22 cellular contexts compared by ENCODE assay signal in the genomic region with DNA sequence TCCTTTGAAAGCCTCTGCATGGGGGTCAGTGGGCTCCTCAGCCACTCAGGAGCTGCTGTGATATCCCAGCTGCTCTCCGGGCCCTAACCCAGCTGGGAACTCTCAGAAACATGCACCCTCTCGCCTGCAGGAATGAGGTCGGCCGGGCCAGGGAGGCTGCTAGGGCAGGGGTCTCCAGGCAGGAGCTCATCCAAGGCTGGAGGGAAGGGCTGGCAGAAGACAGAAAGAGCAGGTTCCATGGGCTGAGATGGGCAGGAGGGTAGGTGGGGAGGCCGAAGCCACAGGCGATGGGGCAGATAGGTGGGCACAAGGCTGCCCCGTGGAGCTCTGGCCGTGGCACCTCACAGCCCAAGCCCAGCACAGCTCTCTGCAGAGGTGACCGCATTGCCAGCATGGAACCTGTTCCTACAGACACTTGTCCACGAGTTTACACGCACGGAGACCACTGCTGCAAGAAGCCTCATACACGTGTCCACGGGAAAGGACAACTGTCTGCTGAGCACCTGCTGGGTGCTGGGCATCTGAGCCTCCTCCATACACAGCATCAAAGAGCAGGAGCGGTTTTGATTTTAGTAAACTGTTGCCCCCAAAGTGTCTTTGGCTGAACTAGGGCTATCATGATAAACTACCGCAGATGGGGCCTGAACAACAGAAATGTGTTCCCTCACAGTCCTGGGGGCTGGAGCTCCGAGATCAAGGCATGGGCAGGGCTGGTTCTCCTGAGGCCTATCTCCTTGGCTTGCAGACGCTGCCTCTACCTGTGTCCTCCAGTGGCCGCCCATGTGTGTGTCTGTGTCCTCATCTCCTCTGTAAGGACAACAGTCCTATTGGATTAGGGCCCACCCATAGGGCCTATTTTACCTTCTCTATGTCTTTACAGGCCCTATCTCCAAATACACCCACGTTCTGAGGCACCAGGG.
DNase-seq lines count a peak whose midpoint lies in the region; ATAC-seq, FAIRE-seq and TF ChIP-seq lines count a peak whose summit lies in the region.
"Had no signal": no experiment of that assay in that cellular context is flagged by ENCODE, and none has a peak within 500 bp of the region (broad histone marks: within the 10 kb centered on the region; RNA-seq: fewer than 3 reads in every experiment).

No MANE protein-coding gene starts in this region.

- H3K4me1 ChIP-seq in right lobe of liver (no peaks in the 10 kb centered on the region), HepG2 (ENCODE audit: insufficient read depth, low read length) (no peaks in the 10 kb centered on the region), kidney (ENCODE audit: control insufficient read depth in 1 of 2, insufficient read depth in 1 of 2, low read depth in 1 of 2, low read length in 2 of 2) (no peaks in the 10 kb centered on the region), neuronal stem cell (ENCODE audit: control insufficient read depth in 2 of 2, insufficient read depth in 1 of 2, low read depth in 1 of 2, low read length in 2 of 2) (no peaks in the 10 kb centered on the region), upper lobe of right lung (no peaks in the 10 kb centered on the region)
- H3K4me1 ChIP-seq: BE2C had no signal

- H3K4me3 ChIP-seq in right lobe of liver (no peak overlapping the region), HepG2 (replicated peaks in 1 of 3; ENCODE audit: insufficient read depth in 1 of 3, low read depth in 2 of 3, low read length in 3 of 3) (no peak overlapping the region), kidney (ENCODE audit: low read length in 2 of 2) (no peak overlapping the region), neuronal stem cell (ENCODE audit: low read length in 2 of 2) (no peak overlapping the region), upper lobe of right lung (no peak overlapping the region)
- H3K4me3 ChIP-seq: GM12878 had no signal

- H3K4ac ChIP-seq in neuronal stem cell (ENCODE audit: low read length), result no peak overlapping the region

- in situ Hi-C loops in HepG2 (cut with HindIII; ENCODE audit: extremely low pct_ligation_motif_present, low pct_unique_long_range_greater_than_20kb), result no loop called here

- H3K27me3 ChIP-seq in right lobe of liver (no peaks in the 10 kb centered on the region), HepG2 (ENCODE audit: control insufficient read depth in 1 of 2, insufficient read depth in 2 of 2, low read length in 2 of 2) (peaks cover 6 to 39% of the 10 kb centered on the region in 2 experiments; a peak in 4 of 5 replicates), neuronal stem cell (ENCODE audit: control insufficient read depth in 3 of 3, insufficient read depth in 3 of 3, low read depth in 1 of 3, low read length in 3 of 3) (no peaks in the 10 kb centered on the region), upper lobe of right lung (no peaks in the 10 kb centered on the region)

- H3K79me1 ChIP-seq in neuronal stem cell (ENCODE audit: low read depth, low read length), result peaks cover 1% of the 10 kb centered on the region

- TF ChIP-seq RAD21 in HepG2 (CRISPR knock-in tag; IDR thresholded peaks at IDR 0.05), result no peak

- no TSS peak for BruUV-seq in HepG2 (replicated peaks; lab: Mats Ljungman, UMichigan)

- TF ChIP-seq CTCF in right lobe of liver (IDR thresholded peaks at IDR 0.05), result no peak
- TF ChIP-seq CTCF in HepG2 (CRISPR knock-in tag; IDR thresholded peaks at IDR 0.05), result no peak
- no peak for TF ChIP-seq CTCF in kidney (IDR thresholded peaks at IDR 0.05; ENCODE audit: borderline replicate concordance, extremely low read depth, insufficient read depth)
- no peak for TF ChIP-seq CTCF in upper lobe of right lung (IDR thresholded peaks at IDR 0.05)

- H3K4me2 ChIP-seq in HepG2 (ENCODE audit: low read depth, low read length), result no peak overlapping the region
- no peak overlapping the region for H3K4me2 ChIP-seq in neuronal stem cell (ENCODE audit: insufficient read depth, low read length, poor library complexity, severe bottlenecking)

- 51% methylated on average over 5 of the region's 20 CpGs for WGBS in right lobe of liver (ENCODE audit: insufficient coverage, low coverage, low lambda C conversion rate, missing lambda C conversion rate)
- 13% methylated on average over 13 of the region's 20 CpGs for WGBS in HepG2 (ENCODE audit: low lambda C conversion rate)
- WGBS in neuronal stem cell (ENCODE audit: extremely low coverage in 2 of 2, insufficient read length in 2 of 2, insufficient replicate concordance in 1 of 2), 2 donors, result no CpG with 5 or more reads among the region's 20 CpGs

- no peak overlapping the region for H4K91ac ChIP-seq in neuronal stem cell (ENCODE audit: low read depth, low read length, poor library complexity)

- H3K9me3 ChIP-seq in right lobe of liver, result no peaks in the 10 kb centered on the region
- no peaks in the 10 kb centered on the region for H3K9me3 ChIP-seq in HepG2 (ENCODE audit: low read length)
- peaks cover 0 to 7% of the 10 kb centered on the region in 2 donors for H3K9me3 ChIP-seq in kidney (ENCODE audit: control insufficient read depth in 1 of 2, low read length in 2 of 2)
- peaks cover 0 to 2% of the 10 kb centered on the region in 2 donors for H3K9me3 ChIP-seq in neuronal stem cell (replicated peaks in 1 of 2; ENCODE audit: control insufficient read depth in 2 of 2, insufficient read depth in 1 of 2, low read depth in 1 of 2, low read length in 2 of 2)
- H3K9me3 ChIP-seq in upper lobe of right lung, result no peaks in the 10 kb centered on the region
- H3K9me3 ChIP-seq: BE2C had no signal

- no peak overlapping the region for H4K8ac ChIP-seq in neuronal stem cell (ENCODE audit: low read depth, low read length)

- no peak overlapping the region for H2BK120ac ChIP-seq in neuronal stem cell (ENCODE audit: low read depth, low read length)

- no peak overlapping the region for H3K14ac ChIP-seq in neuronal stem cell (ENCODE audit: low read length)

- TF ChIP-seq EP300 in HepG2 (IDR thresholded peaks at IDR 0.05; ENCODE audit: low read depth in 2 of 2, low read length in 2 of 2), result no peak
- TF ChIP-seq EP300 in HepG2 (CRISPR knock-in tag; IDR thresholded peaks at IDR 0.05; ENCODE audit: borderline replicate concordance), result no peak

- DNase-seq in right lobe of liver (peak; percentile 8 to 37 (median 31)), HepG2 (ENCODE audit: low spot score) (no peak), kidney (peak; percentile 48), neuronal stem cell (ENCODE audit: low spot score) (no peak), upper lobe of right lung (peak; percentile 51)
- DNase-seq: ACHN; BE2C; C1 segment of cervical spinal cord; CD4-positive, CD25-positive, alpha-beta regulatory T cell; CD8-positive, alpha-beta memory T cell; COR-L47; DMS 273 treated with DMSO at 0.1 percent for 48 hours; DMS53; DND-41; EL; GOT3; H9 had no signal

- CTCF ChIA-PET in HepG2 (lab: Yijun Ruan, JAX; ENCODE audit: low intra/inter-chr PET ratio, low total read pairs), result no interaction called here

- H3K18ac ChIP-seq in neuronal stem cell (ENCODE audit: low read length), result peak overlapping the region; percentile 24

- H2BK12ac ChIP-seq in neuronal stem cell (ENCODE audit: low read length), result no peak overlapping the region

- H2BK15ac ChIP-seq in neuronal stem cell (ENCODE audit: low read length), result no peak overlapping the region

- intact Hi-C loops in right lobe of liver (cut with DNase I) (no loop called here), HepG2 (cut with micrococcal nuclease; ENCODE audit: unreplicated experiment) (no loop called here), kidney (cut with DNase I) (no loop called here), upper lobe of right lung (cut with DNase I) (no loop called here)

- no peaks in the 10 kb centered on the region for H4K20me1 ChIP-seq in HepG2 (ENCODE audit: insufficient read depth, low read length)

- no peak overlapping the region for H3K23ac ChIP-seq in neuronal stem cell (ENCODE audit: low read depth, low read length, poor library complexity)

- no peak overlapping the region for H2AK5ac ChIP-seq in neuronal stem cell (ENCODE audit: low read depth, low read length)

- no peaks in the 10 kb centered on the region for H3K79me2 ChIP-seq in HepG2 (ENCODE audit: insufficient read depth, low read length)

- H2AFZ ChIP-seq in HepG2 (ENCODE audit: low read length) (no peak overlapping the region), neuronal stem cell (ENCODE audit: low read length) (no peak overlapping the region)

- no peak overlapping the region for H2BK5ac ChIP-seq in neuronal stem cell (ENCODE audit: low read length)

- H3K27ac ChIP-seq in right lobe of liver (no peak overlapping the region), HepG2 (ENCODE audit: extremely low read length, insufficient read depth, low read length) (no peak overlapping the region), kidney (ENCODE audit: low read depth in 2 of 2, low read length in 2 of 2) (no peak overlapping the region), neuronal stem cell (replicated peaks; ENCODE audit: low read length) (no peak overlapping the region), upper lobe of right lung (no peak overlapping the region)

- FAIRE-seq in HepG2 (lab: Jason Lieb, UNC) (no peak), kidney (lab: Jason Lieb, UNC) (no peak)
- FAIRE-seq: A204.1, GM12878, HTR-8/SVneo had no signal

- ATAC-seq in right lobe of liver (no peak), HepG2 (no peak), upper lobe of right lung (peak; percentile 6), GM21360 (IDR thresholded peaks at IDR 0.05; ENCODE audit: unreplicated experiment) (no peak), GM21825 (IDR thresholded peaks at IDR 0.05; ENCODE audit: unreplicated experiment) (no peak)
- ATAC-seq: GM12878 had no signal

- no peak for TF ChIP-seq POLR2A in right lobe of liver (IDR thresholded peaks at IDR 0.05)
- no peak for TF ChIP-seq POLR2A in HepG2 (IDR thresholded peaks at IDR 0.05; ENCODE audit: insufficient read depth in 1 of 2, low read depth in 2 of 2, low read length in 2 of 2)

- POLR2A ChIA-PET in HepG2 (lab: Yijun Ruan, JAX), result no interaction called here

- no peaks in the 10 kb centered on the region for H3K36me3 ChIP-seq in right lobe of liver
- no peaks in the 10 kb centered on the region for H3K36me3 ChIP-seq in HepG2 (replicated peaks in 1 of 2; ENCODE audit: control insufficient read depth in 1 of 2, insufficient read depth in 2 of 2, low read length in 2 of 2)
- H3K36me3 ChIP-seq in kidney (ENCODE audit: control insufficient read depth in 1 of 2, insufficient read depth in 2 of 2, low read length in 2 of 2), result no peaks in the 10 kb centered on the region
- no peaks in the 10 kb centered on the region for H3K36me3 ChIP-seq in neuronal stem cell (replicated peaks in 1 of 2; ENCODE audit: control insufficient read depth in 2 of 2, insufficient read depth in 2 of 2, low read length in 2 of 2)
- no peaks in the 10 kb centered on the region for H3K36me3 ChIP-seq in upper lobe of right lung
- H3K36me3 ChIP-seq: BE2C had no signal

- H3K9ac ChIP-seq in HepG2 (ENCODE audit: insufficient read depth, low read depth, low read length), result no peak overlapping the region
- no peak overlapping the region for H3K9ac ChIP-seq in kidney (ENCODE audit: low read length in 2 of 2)
- H3K9ac ChIP-seq in neuronal stem cell (ENCODE audit: low read depth, low read length, poor library complexity), result no peak overlapping the region

TF ChIP-seq in HepG2, 621 proteins besides CTCF, POLR2A, EP300 and RAD21 (continues in another document):
- no peak for TF ChIP-seq EZH2 (conservative IDR thresholded peaks at IDR 0.05; ENCODE audit: low read depth, low read length)
- no peak for TF ChIP-seq CHCHD3 (CRISPR knock-in tag; IDR thresholded peaks at IDR 0.05)

Comparison
In these comparisons a context has a peak if more than half of its experiments do, and no peak if none do; other contexts are left out.
1. DNase-seq: peak in right lobe of liver (3 of 3), kidney (single experiment) and upper lobe of right lung (single experiment); none in HepG2 (single experiment) and neuronal stem cell (single experiment).